1 cellular context compared by ENCODE assay signal in genomic region chr1:201902198-201902597, GRCh38.
TF ChIP-seq lines count a peak whose summit lies in the region.

No MANE protein-coding gene starts in this region.

TF ChIP-seq in K562, 482 proteins besides CTCF, POLR2A, EP300 and RAD21:
- TF ChIP-seq CEBPB (tag; IDR thresholded peaks at IDR 0.05) (peak; percentile 88), KDM4B (IDR thresholded peaks at IDR 0.05; ENCODE audit: borderline replicate concordance in 2 of 2, low read depth in 1 of 2) (no peak), NCOR1 (IDR thresholded peaks at IDR 0.05) (no peak), CEBPG (CRISPR knock-in tag; IDR thresholded peaks at IDR 0.05) (0 out of 2 replicates have a peak, but pooled peaks have one; percentile 27), CEBPG (tag; conservative IDR thresholded peaks at IDR 0.05 in 1 of 2, IDR thresholded peaks at IDR 0.05 in 1 of 2) (0 out of 4 replicates have a peak, but pooled peaks of 1 of the 2 experiments have one; percentile 28), ATF3 (IDR thresholded peaks at IDR 0.05) (peak; percentile 30; the same call in 1 of the 2 replicates), ATF3 (CRISPR knock-in tag; conservative IDR thresholded peaks at IDR 0.05) (no peak), HDAC6 (IDR thresholded peaks at IDR 0.05; ENCODE audit: low read depth, low read length) (no peak)
